In genomic region chr3:39137991-39138803, GRCh38 we compare ENCODE assay signal across 20 cellular contexts. TPM values are rescaled to one million over a fixed set of nuclear protein-coding genes. Genes with fewer than 3 reads are reported as not detected.
DNase-seq lines count a peak whose midpoint lies in the region; ATAC-seq and TF ChIP-seq lines count a peak whose summit lies in the region.
"Had no signal": no experiment of that assay in that cellular context is flagged by ENCODE, and none has a peak within 500 bp of the region (broad histone marks: within the 10 kb centered on the region; RNA-seq: fewer than 3 reads in every experiment).

No MANE protein-coding gene starts in this region.

- CTCF ChIA-PET in CD4-positive, alpha-beta memory T cell (lab: Charles Lee; ENCODE audit: partially characterized antibody): interaction anchor here (0.6 to 2.9 kb wide), 3 partner anchors 10 to 153 kb away, joined by 3 to 10 read pairs (median 3); no protein-coding TSS in a partner anchor

- peaks cover 3% of the 10 kb centered on the region for H3K4me1 ChIP-seq in CD4-positive, alpha-beta memory T cell (ENCODE audit: insufficient read depth, low read length)
- H3K4me1 ChIP-seq in neural progenitor cell: no peaks in the 10 kb centered on the region

- no peak for TF ChIP-seq CTCF in neural progenitor cell (IDR thresholded peaks at IDR 0.05)

- no peak overlapping the region for H3K4me3 ChIP-seq in CD4-positive, alpha-beta memory T cell (ENCODE audit: low read length in 2 of 2)
- H3K4me3 ChIP-seq in neural progenitor cell: no peak overlapping the region

- H3K9me3 Mint-ChIP-seq in CD4-positive, alpha-beta memory T cell: peaks cover 0 to 7% (median 0%) of the 10 kb centered on the region in 8 donors
- H3K9me3 Mint-ChIP-seq in IgD-negative memory B cell: no peaks in the 10 kb centered on the region
- H3K9me3 Mint-ChIP-seq in central memory CD8-positive, alpha-beta T cell: no peaks in the 10 kb centered on the region
- H3K9me3 Mint-ChIP-seq in neural progenitor cell: no peaks in the 10 kb centered on the region
- H3K9me3 Mint-ChIP-seq: activated CD4-positive, alpha-beta T cell treated with anti-CD3 and anti-CD28 coated beads, Interleukin-2, amount 10 ng/mL, durations not matched to agents 7 days and 5 days; CD4-positive, CD25-positive, alpha-beta regulatory T cell; T-cell had no signal

- H3K27me3 ChIP-seq in CD4-positive, alpha-beta memory T cell (ENCODE audit: insufficient read depth, low read length): no peaks in the 10 kb centered on the region
- no peaks in the 10 kb centered on the region for H3K27me3 ChIP-seq in neural progenitor cell

- H2AFZ ChIP-seq in neural progenitor cell (replicated peaks): no peak overlapping the region

- H3K36me3 ChIP-seq in CD4-positive, alpha-beta memory T cell (ENCODE audit: insufficient read depth, low read length): peaks cover 16% of the 10 kb centered on the region
- no peaks in the 10 kb centered on the region for H3K36me3 ChIP-seq in neural progenitor cell

- peaks cover 2 to 43% (median 10%) of the 10 kb centered on the region in 4 donors for H3K4me1 Mint-ChIP-seq in CD4-positive, alpha-beta memory T cell
- peaks cover 22 to 26% (median 23%) of the 10 kb centered on the region in 3 donors for H3K4me1 Mint-ChIP-seq in IgD-negative memory B cell
- H3K4me1 Mint-ChIP-seq in central memory CD8-positive, alpha-beta T cell: peaks cover 10% of the 10 kb centered on the region
- no peaks in the 10 kb centered on the region for H3K4me1 Mint-ChIP-seq in neural progenitor cell

- H3K9me3 ChIP-seq in CD4-positive, alpha-beta memory T cell (ENCODE audit: control insufficient read depth in 1 of 2, low read length in 2 of 2): no peaks in the 10 kb centered on the region
- H3K9me3 ChIP-seq in neural progenitor cell (ENCODE audit: low read depth): no peaks in the 10 kb centered on the region

- H3K79me2 ChIP-seq in neural progenitor cell (ENCODE audit: low read depth): no peaks in the 10 kb centered on the region

- ATAC-seq in central memory CD8-positive, alpha-beta T cell (replicated peaks; ENCODE audit: extremely low read depth, poor library complexity, severe bottlenecking): no peak
- ATAC-seq in HG03025 (IDR thresholded peaks at IDR 0.05; ENCODE audit: low FRiP score, unreplicated experiment) (no peak), GM19023 (IDR thresholded peaks at IDR 0.05; ENCODE audit: unreplicated experiment) (no peak)
- ATAC-seq: esophagus mucosa, Panc1 had no signal

- H3F3A ChIP-seq in neural progenitor cell (ENCODE audit: low read depth): no peaks in the 10 kb centered on the region

- H3K27ac Mint-ChIP-seq in CD4-positive, alpha-beta memory T cell: peak overlapping the region in 6 of 7 donors; percentile 29 to 97 (median 68)
- H3K27ac Mint-ChIP-seq in IgD-negative memory B cell (peak overlapping the region; percentile 35 to 80 (median 61)), neural progenitor cell (peak overlapping the region; percentile 6)
- H3K27ac Mint-ChIP-seq in central memory CD8-positive, alpha-beta T cell (ENCODE audit: low read depth): peak overlapping the region; percentile 70
- H3K27ac Mint-ChIP-seq: activated CD4-positive, alpha-beta T cell treated with anti-CD3 and anti-CD28 coated beads, Interleukin-2, amount 10 ng/mL, durations not matched to agents 7 days and 5 days had no signal

- peak overlapping the region in 1 of 8 donors; percentile 7 for H3K4me3 Mint-ChIP-seq in CD4-positive, alpha-beta memory T cell
- H3K4me3 Mint-ChIP-seq in IgD-negative memory B cell (peak overlapping the region in 1 of 4 donors; percentile 29), neural progenitor cell (no peak overlapping the region)
- H3K4me3 Mint-ChIP-seq in central memory CD8-positive, alpha-beta T cell: no peak overlapping the region
- H3K4me3 Mint-ChIP-seq: activated CD4-positive, alpha-beta T cell treated with anti-CD3 and anti-CD28 coated beads, Interleukin-2, amount 10 ng/mL, durations not matched to agents 7 days and 5 days had no signal

- no peak overlapping the region for H3K4me2 ChIP-seq in neural progenitor cell

- intact Hi-C loops in CD4-positive, alpha-beta memory T cell (cut with micrococcal nuclease): no loop called here

- H3K27me3 Mint-ChIP-seq in CD4-positive, alpha-beta memory T cell: no peaks in the 10 kb centered on the region
- H3K27me3 Mint-ChIP-seq in IgD-negative memory B cell (no peaks in the 10 kb centered on the region), neural progenitor cell (ENCODE audit: insufficient read depth, low read depth) (peaks cover 4% of the 10 kb centered on the region)
- no peaks in the 10 kb centered on the region for H3K27me3 Mint-ChIP-seq in central memory CD8-positive, alpha-beta T cell
- H3K27me3 Mint-ChIP-seq: activated CD4-positive, alpha-beta T cell treated with anti-CD3 and anti-CD28 coated beads, Interleukin-2, amount 10 ng/mL, durations not matched to agents 7 days and 5 days; T-cell had no signal

- POLR2A ChIA-PET in CD4-positive, alpha-beta memory T cell (lab: Charles Lee; ENCODE audit: partially characterized antibody): interaction anchor here (1.6 kb wide), 1 partner anchor 30 kb away, joined by 5 read pairs; the partner anchor contains the start of genes GORASP1 and TTC21A

- no peak overlapping the region for H3K27ac ChIP-seq in CD4-positive, alpha-beta memory T cell (ENCODE audit: low read depth, low read length)
- H3K27ac ChIP-seq in neural progenitor cell: no peak overlapping the region
- H3K27ac ChIP-seq: HL-60 had no signal

- H3K9ac ChIP-seq in neural progenitor cell: no peak overlapping the region

- H3K36me3 Mint-ChIP-seq in CD4-positive, alpha-beta memory T cell: peaks cover 13 to 37% of the 10 kb centered on the region in 2 donors
- peaks cover 8% of the 10 kb centered on the region for H3K36me3 Mint-ChIP-seq in IgD-negative memory B cell
- peaks cover 50% of the 10 kb centered on the region for H3K36me3 Mint-ChIP-seq in central memory CD8-positive, alpha-beta T cell (ENCODE audit: insufficient read depth)
- H3K36me3 Mint-ChIP-seq in neural progenitor cell: peaks cover 9% of the 10 kb centered on the region

- no peaks in the 10 kb centered on the region for H4K20me1 ChIP-seq in neural progenitor cell (ENCODE audit: low read depth)

- DNase-seq in CD4-positive, alpha-beta memory T cell: peak in 1 of 5 donors; percentile 50
- no peak for DNase-seq in central memory CD8-positive, alpha-beta T cell (ENCODE audit: low spot score in 2 of 2)
- DNase-seq in neural progenitor cell (ENCODE audit: low spot score) (no peak), NCI-H1417 (lab: John Stamatoyannopoulos, UW) (no peak)
- DNase-seq: activated CD4-positive, alpha-beta T cell treated with anti-CD3 and anti-CD28 coated beads, Interleukin-2, amount 10 ng/mL, durations not matched to agents 7 days and 5 days; activated gamma-delta T cell treated with Interleukin-2 at 50 U/mL for 16 hours; CD4-positive, CD25-positive, alpha-beta regulatory T cell; EL; glutamatergic neuron; Karpas-422; NCI-H1694; NCI-H510A treated with DMSO at 0.1 percent for 48 hours; T-cell had no signal

RNA-seq across cellular contexts. Expression of gene CSRNP1, which starts 15.2 kb away (rescaled TPM):
- 10 to 100 TPM; 14.9 to 15.3 TPM for total RNA-seq in CD4-positive, alpha-beta memory T cell
- polyA plus RNA-seq in CD4-positive, alpha-beta memory T cell: 10 to 100 TPM; 22.5 to 89.7 TPM
- 79.9 TPM for polyA plus RNA-seq in IgD-negative memory B cell
- total RNA-seq in neural progenitor cell (ENCODE audit: low replicate concordance): 1.9 and 6.5 TPM in 2 replicates

RNA-seq across cellular contexts. Expression of gene TTC21A, which starts 30.7 kb away (rescaled TPM):
- total RNA-seq in CD4-positive, alpha-beta memory T cell: 1 to 10 TPM; 3.0 to 3.9 TPM
- 1 to 10 TPM in 1 of 2 donors, not detected in 1; 1.1 TPM for polyA plus RNA-seq in CD4-positive, alpha-beta memory T cell
- 5.5 TPM for polyA plus RNA-seq in IgD-negative memory B cell
- 1.2 and 2.3 TPM in 2 replicates for total RNA-seq in neural progenitor cell (ENCODE audit: low replicate concordance)

RNA-seq across cellular contexts. Expression of gene GORASP1, which starts 30.8 kb away (rescaled TPM):
- total RNA-seq in CD4-positive, alpha-beta memory T cell: 10 to 100 TPM; 57.1 to 58.4 TPM
- 10 to 100 TPM; 21.5 to 22.1 TPM for polyA plus RNA-seq in CD4-positive, alpha-beta memory T cell
- 33.3 TPM for polyA plus RNA-seq in IgD-negative memory B cell
- total RNA-seq in neural progenitor cell (ENCODE audit: low replicate concordance): 18.0 and 38.5 TPM in 2 replicates

RNA-seq across cellular contexts. Expression of gene XIRP1, which starts 54.2 kb away (rescaled TPM):
- total RNA-seq in CD4-positive, alpha-beta memory T cell: not detected
- under 1 TPM in 1 of 2 donors, not detected in 1; 0.03 TPM for polyA plus RNA-seq in CD4-positive, alpha-beta memory T cell
- polyA plus RNA-seq in IgD-negative memory B cell: not detected
- not detected in 2 replicates for total RNA-seq in neural progenitor cell (ENCODE audit: low replicate concordance)
- total RNA-seq: activated CD4-positive, alpha-beta T cell treated with anti-CD3 and anti-CD28 coated beads, Interleukin-2, amount 10 ng/mL, durations not matched to agents 7 days and 5 days; CD4-positive, CD25-positive, alpha-beta regulatory T cell; esophagus mucosa; pulmonary artery endothelial cell; T-cell had no signal
- polyA plus RNA-seq: CD4-positive, CD25-positive, alpha-beta regulatory T cell had no signal

Comparison
In these comparisons a context has a peak if more than half of its experiments do, and no peak if none do; other contexts are left out.
1. H3K27ac Mint-ChIP-seq: peak in every context shown above with its lines; median percentile 70 in central memory CD8-positive, alpha-beta T cell; 68 in CD4-positive, alpha-beta memory T cell; 61 in IgD-negative memory B cell; 6 in neural progenitor cell.